Comparison of ENCODE assay signal across 14 cellular contexts in the genomic region with DNA sequence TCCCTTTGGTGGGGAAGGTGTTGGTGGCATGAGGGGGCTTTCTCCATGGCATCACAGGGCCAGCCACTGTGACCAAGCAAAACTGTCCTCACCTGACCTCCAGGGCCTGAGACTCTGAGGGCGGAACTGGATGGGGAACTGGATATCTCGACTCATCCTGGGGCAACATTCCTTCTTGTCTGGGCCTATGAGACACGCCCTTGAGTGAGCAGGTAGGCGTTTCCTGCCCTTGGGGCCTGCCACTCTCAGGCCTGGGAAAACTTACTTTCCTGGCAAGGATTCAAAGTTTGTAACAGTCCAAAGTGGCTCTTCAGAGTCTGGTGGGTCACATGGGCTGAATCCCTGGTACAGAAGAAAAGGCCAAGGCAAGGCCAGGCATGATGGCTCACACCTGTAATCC. TPM values are rescaled to one million over a fixed set of nuclear protein-coding genes. Genes with fewer than 3 reads are reported as not detected.
DNase-seq lines count a peak whose midpoint lies in the region; ATAC-seq, FAIRE-seq and TF ChIP-seq lines count a peak whose summit lies in the region.
"Had no signal": no experiment of that assay in that cellular context is flagged by ENCODE, and none has a peak within 500 bp of the region (broad histone marks: within the 10 kb centered on the region; RNA-seq: fewer than 3 reads in every experiment).

No MANE protein-coding gene starts in this region.

- H3K4me3 ChIP-seq in epithelial cell of proximal tubule (ENCODE audit: low read depth, low read length): no peak overlapping the region
- no peak overlapping the region for H3K4me3 ChIP-seq in pancreas
- H3K4me3 ChIP-seq in effector memory CD4-positive, alpha-beta T cell (ENCODE audit: insufficient read depth, low read depth, low read length, poor library complexity, severe bottlenecking): no peak overlapping the region
- H3K4me3 ChIP-seq: SK-N-MC had no signal

- H3K27ac Mint-ChIP-seq in T-cell: no peak overlapping the region
- H3K27ac Mint-ChIP-seq: brain had no signal

- H3K36me3 Mint-ChIP-seq in T-cell: no peaks in the 10 kb centered on the region
- H3K36me3 Mint-ChIP-seq: brain had no signal

- H3K4me1 Mint-ChIP-seq in T-cell: no peaks in the 10 kb centered on the region
- H3K4me1 Mint-ChIP-seq: brain had no signal

- H3K9me3 ChIP-seq in pancreas: no peaks in the 10 kb centered on the region
- H3K9me3 ChIP-seq in effector memory CD4-positive, alpha-beta T cell (ENCODE audit: control insufficient read depth, low read length): no peaks in the 10 kb centered on the region

- intact Hi-C loops in pancreas (cut with DNase I): no loop called here

- H3K36me3 ChIP-seq in pancreas: no peaks in the 10 kb centered on the region
- no peaks in the 10 kb centered on the region for H3K36me3 ChIP-seq in effector memory CD4-positive, alpha-beta T cell (ENCODE audit: control insufficient read depth, insufficient read depth, low read length)

- no peak overlapping the region for H3K4me3 Mint-ChIP-seq in T-cell
- H3K4me3 Mint-ChIP-seq: brain had no signal

- peaks cover 0 to under 1% (median 0%) of the 10 kb centered on the region in 3 donors for H3K9me3 Mint-ChIP-seq in T-cell

- TF ChIP-seq CTCF in epithelial cell of proximal tubule (conservative IDR thresholded peaks at IDR 0.05; ENCODE audit: low read depth, low read length): no peak
- TF ChIP-seq CTCF in pancreas (IDR thresholded peaks at IDR 0.05): no peak

- POLR2A ChIA-PET in T-cell (lab: Charles Lee): no interaction called here

- H3K27ac ChIP-seq in pancreas: no peak overlapping the region
- no peak overlapping the region for H3K27ac ChIP-seq in effector memory CD4-positive, alpha-beta T cell (ENCODE audit: insufficient read depth, low read length, poor library complexity, severe bottlenecking)
- H3K27ac ChIP-seq: SK-N-MC had no signal

- no peak for FAIRE-seq in pancreas (lab: Jason Lieb, UNC)

- DNase-seq in EH (ENCODE audit: low read depth) (peak; percentile 61), NCI-H1105 treated with DMSO at 0.1 percent for 48 hours (lab: John Stamatoyannopoulos, UW) (peak; percentile 58), epithelial cell of proximal tubule (ENCODE audit: low read depth) (peak; percentile 58), pancreas (peak in 4 of 6 donors; percentile 52 to 66 (median 59)), T-cell (no peak), NCI-H2029 (lab: John Stamatoyannopoulos, UW) (no peak)
- no peak for DNase-seq in effector memory CD4-positive, alpha-beta T cell
- DNase-seq: GOT3, NCI-H2081 treated with DMSO at 0.1 percent for 48 hours had no signal

- no peaks in the 10 kb centered on the region for H3K27me3 Mint-ChIP-seq in T-cell

- H3K4me1 ChIP-seq in pancreas: peaks cover 0 to 11% (median 3%) of the 10 kb centered on the region in 3 donors
- no peaks in the 10 kb centered on the region for H3K4me1 ChIP-seq in effector memory CD4-positive, alpha-beta T cell (ENCODE audit: control insufficient read depth, insufficient read depth, low read length, poor library complexity, severe bottlenecking)

- peak; percentile 77 to 90 (median 82) for ATAC-seq in pancreas
- no peak for ATAC-seq in T-cell (replicated peaks in 1 of 4)
- ATAC-seq in GM19467 (IDR thresholded peaks at IDR 0.05; ENCODE audit: unreplicated experiment): no peak

- CTCF ChIA-PET in T-cell (lab: Charles Lee): no interaction called here

- 13 to 21% methylated on average over 4 of the region's 4 CpGs for WGBS in pancreas, 2 donors

- H3K27me3 ChIP-seq in pancreas: no peaks in the 10 kb centered on the region
- no peaks in the 10 kb centered on the region for H3K27me3 ChIP-seq in effector memory CD4-positive, alpha-beta T cell (replicated peaks; ENCODE audit: control insufficient read depth, insufficient read depth, low read length, poor library complexity, severe bottlenecking)

RNA-seq across cellular contexts. Expression of a gene that starts 9.6 kb away (rescaled TPM):
- total RNA-seq in epithelial cell of proximal tubule (87.8 and 132 TPM in 2 replicates), pancreas (100 to 1,000 TPM in 5 of 6 donors, 10 to 100 TPM in 1; 56.1 to 474 (median 227) TPM), T-cell (10 to 100 TPM; 18.7 to 30.8 (median 28.8) TPM)
- polyA plus RNA-seq in pancreas: 100 to 1,000 TPM; 571 to 992 TPM

RNA-seq across cellular contexts. Expression of a gene that starts 22.3 kb away (rescaled TPM):
- total RNA-seq in epithelial cell of proximal tubule (15.4 and 781 TPM in 2 replicates), pancreas (100 to 1,000 TPM in 1 of 6 donors, 10 to 100 TPM in 4, 1 to 10 TPM in 1; 8.3 to 106 (median 21.0) TPM), T-cell (1 to 10 TPM in 1 of 5 donors, not detected in 4; 1.4 TPM)
- polyA plus RNA-seq in pancreas: 10 to 100 TPM; 14.9 to 71.1 TPM
- total RNA-seq: urinary bladder had no signal
- polyA plus RNA-seq: neural cell, urinary bladder had no signal

RNA-seq across cellular contexts. Expression of a gene that starts 24.0 kb away (rescaled TPM):
- total RNA-seq in epithelial cell of proximal tubule (40.2 and 1,970 TPM in 2 replicates), pancreas (100 to 1,000 TPM in 4 of 6 donors, 10 to 100 TPM in 2; 76.9 to 766 (median 150) TPM), T-cell (1 to 10 TPM in 3 of 5 donors, not detected in 2; 2.0 to 4.1 (median 4.0) TPM)
- polyA plus RNA-seq in pancreas: 100 to 1,000 TPM; 496 to 753 TPM
- total RNA-seq: urinary bladder had no signal
- polyA plus RNA-seq: neural cell had no signal

RNA-seq across cellular contexts. Expression of a gene that starts 34.1 kb away (rescaled TPM):
- total RNA-seq in epithelial cell of proximal tubule (15.3 and 95.8 TPM in 2 replicates), pancreas (100 to 1,000 TPM in 1 of 6 donors, 10 to 100 TPM in 5; 29.1 to 119 (median 44.7) TPM), T-cell (10 to 100 TPM in 2 of 5 donors, 1 to 10 TPM in 3; 5.3 to 14.3 (median 9.3) TPM)
- polyA plus RNA-seq in pancreas: 100 to 1,000 TPM in 1 of 2 donors, 10 to 100 TPM in 1; 94.6 to 201 TPM

RNA-seq across cellular contexts. Expression of a gene that starts 38.0 kb away (rescaled TPM):
- total RNA-seq in epithelial cell of proximal tubule (92.5 and 134 TPM in 2 replicates), pancreas (10 to 100 TPM; 13.1 to 31.4 (median 19.4) TPM), T-cell (10 to 100 TPM; 52.6 to 72.4 (median 60.5) TPM)
- polyA plus RNA-seq in pancreas: 10 to 100 TPM; 22.4 to 26.4 TPM

Comparison
In these comparisons a context has a peak if more than half of its experiments do, and no peak if none do; other contexts are left out.
1. DNase-seq: peak in EH (single experiment), NCI-H1105 treated with DMSO at 0.1 percent for 48 hours (single experiment), epithelial cell of proximal tubule (single experiment) and pancreas (4 of 6); none in effector memory CD4-positive, alpha-beta T cell (0 of 3), T-cell (0 of 34) and NCI-H2029 (single experiment).
2. ATAC-seq: peak in pancreas (4 of 4); none in T-cell (0 of 4) and GM19467 (single experiment).